Comparison of ENCODE assay signal across 13 cellular contexts in the genomic region with DNA sequence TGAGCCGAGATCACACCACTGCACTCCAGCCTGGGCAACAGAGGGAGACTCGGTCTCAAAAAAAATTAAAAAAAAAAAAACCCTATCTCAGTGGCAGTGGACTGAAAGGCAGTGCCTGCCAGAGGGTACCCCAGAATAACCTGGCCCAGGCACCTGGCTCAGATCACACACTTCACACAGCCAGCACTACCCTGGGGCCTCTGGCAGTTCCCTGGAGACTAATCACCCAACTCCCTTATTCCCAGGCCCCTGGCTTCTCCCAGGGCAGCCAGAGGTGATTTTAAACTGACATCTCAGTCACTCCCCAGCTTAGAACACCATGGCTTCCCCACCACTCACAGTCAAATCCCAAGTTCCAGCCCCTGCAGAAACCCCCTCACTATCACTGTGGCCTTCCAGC. TPM values are rescaled to one million over a fixed set of nuclear protein-coding genes. Genes with fewer than 3 reads are reported as not detected.
DNase-seq lines count a peak whose midpoint lies in the region; ATAC-seq, FAIRE-seq and TF ChIP-seq lines count a peak whose summit lies in the region.
"Had no signal": no experiment of that assay in that cellular context is flagged by ENCODE, and none has a peak within 500 bp of the region (broad histone marks: within the 10 kb centered on the region; RNA-seq: fewer than 3 reads in every experiment).

No MANE protein-coding gene starts in this region.

- no peak for DNase-seq in activated CD8-positive, alpha-beta memory T cell treated with anti-CD3 and anti-CD28 coated beads, Interleukin-2, amount 10 ng/mL, durations not matched to agents 7 days and 5 days
- no peak for DNase-seq in activated CD8-positive, alpha-beta memory T cell treated with anti-CD3 and anti-CD28 coated beads for 24 hours
- DNase-seq in NT2/D1 (ENCODE audit: low read depth, low spot score) (no peak), K562 (ENCODE audit: extremely low read depth in 1 of 4, low spot score in 3 of 4) (no peak), osteocyte (ENCODE audit: extremely low spot score, unreplicated experiment) (no peak), foreskin keratinocyte (no peak), NCI-H2196 treated with DMSO at 0.1 percent for 48 hours (lab: John Stamatoyannopoulos, UW; ENCODE audit: unreplicated experiment) (no peak), NCI-H69 (lab: John Stamatoyannopoulos, UW) (no peak)
- DNase-seq: activated gamma-delta T cell, colonic mucosa, islet precursor cell, PC-3, upper lobe of right lung had no signal

- no peak for TF ChIP-seq CTCF in K562 (IDR thresholded peaks at IDR 0.05 in 2 of 3, conservative IDR thresholded peaks at IDR 0.05 in 1 of 3; ENCODE audit: insufficient read depth in 2 of 3, low read depth in 1 of 3, low read length in 3 of 3)
- no peak for TF ChIP-seq CTCF in osteocyte (IDR thresholded peaks at IDR 0.05)
- TF ChIP-seq CTCF in foreskin keratinocyte (conservative IDR thresholded peaks at IDR 0.05) = no peak

- H3K36me3 ChIP-seq in NT2/D1 (ENCODE audit: insufficient read depth, insufficient read length, low read length) = peaks cover 17% of the 10 kb centered on the region
- peaks cover 31% of the 10 kb centered on the region; the same call in 2 of the 3 replicates for H3K36me3 ChIP-seq in K562 (ENCODE audit: control insufficient read depth, insufficient read depth, low read length)

- H3K4me3 ChIP-seq in NT2/D1 (ENCODE audit: insufficient read length, low read depth) = no peak overlapping the region
- H3K4me3 ChIP-seq in K562 = no peak overlapping the region
- H3K4me3 ChIP-seq: colonic mucosa had no signal

- TF ChIP-seq EP300 in K562 (IDR thresholded peaks at IDR 0.05; ENCODE audit: low read length) = no peak

- POLR2A ChIA-PET in K562 (lab: Yijun Ruan, JAX) = interaction anchor here (1.0 kb wide), 1 partner anchor 33 kb away, joined by 4 read pairs; no protein-coding TSS in a partner anchor

- no peak for ATAC-seq in activated CD8-positive, alpha-beta memory T cell treated with anti-CD3 and anti-CD28 coated beads, Interleukin-2, amount 10 ng/mL, durations not matched to agents 7 days and 5 days
- ATAC-seq in K562 = no peak
- no peak for ATAC-seq in foreskin keratinocyte
- ATAC-seq: PC-3, upper lobe of right lung had no signal

- H3K9ac ChIP-seq in NT2/D1 (ENCODE audit: insufficient read length, low read depth) (peak overlapping the region; percentile 64), K562 (ENCODE audit: insufficient read depth in 1 of 2, low read depth in 2 of 2, low read length in 2 of 2) (peak overlapping the region in 1 of 2 experiments; percentile 68; a peak in 1 of 4 replicates)

- TF ChIP-seq POLR2A in K562 (conservative IDR thresholded peaks at IDR 0.05) = no peak

- H3K4me3 Mint-ChIP-seq in activated CD8-positive, alpha-beta memory T cell treated with anti-CD3 and anti-CD28 coated beads, Interleukin-2, amount 10 ng/mL, durations not matched to agents 7 days and 5 days = peak overlapping the region; percentile 4
- no peak overlapping the region for H3K4me3 Mint-ChIP-seq in osteocyte (ENCODE audit: unreplicated experiment)

- intact Hi-C loops in K562 (cut with micrococcal nuclease) = no loop called here

- no peaks in the 10 kb centered on the region for H3K9me3 Mint-ChIP-seq in activated CD8-positive, alpha-beta memory T cell treated with anti-CD3 and anti-CD28 coated beads, Interleukin-2, amount 10 ng/mL, durations not matched to agents 7 days and 5 days (ENCODE audit: low read depth)
- H3K9me3 Mint-ChIP-seq in osteocyte (ENCODE audit: unreplicated experiment) = no peaks in the 10 kb centered on the region

- peaks cover 15% of the 10 kb centered on the region for H3K4me1 ChIP-seq in NT2/D1 (ENCODE audit: insufficient read depth, insufficient read length)
- peaks cover 8 to 79% of the 10 kb centered on the region in 2 experiments for H3K4me1 ChIP-seq in K562 (replicated peaks in 1 of 2; ENCODE audit: control insufficient read depth in 2 of 2, insufficient read depth in 2 of 2, low read length in 2 of 2)
- H3K4me1 ChIP-seq in foreskin keratinocyte = no peaks in the 10 kb centered on the region

- FAIRE-seq in K562 (lab: Jason Lieb, UNC) = no peak

- H2AFZ ChIP-seq in K562 (ENCODE audit: low read depth, low read length) = no peak overlapping the region

- no peak overlapping the region for H3K4me2 ChIP-seq in K562 (ENCODE audit: insufficient read depth, low read length)

- H3K79me2 ChIP-seq in K562 (ENCODE audit: control insufficient read depth, insufficient read depth, low read length) = peaks cover 51% of the 10 kb centered on the region

- H3K9me3 ChIP-seq in NT2/D1 (ENCODE audit: insufficient read depth, low read length) = no peaks in the 10 kb centered on the region
- no peaks in the 10 kb centered on the region for H3K9me3 ChIP-seq in K562 (replicated peaks; ENCODE audit: control insufficient read depth, insufficient read depth, low read depth, low read length)
- H3K9me3 ChIP-seq: colonic mucosa, upper lobe of right lung had no signal

- 67% methylated on average over 1 of the region's 2 CpGs for WGBS in K562 (ENCODE audit: insufficient coverage, low coverage, missing lambda C conversion rate)

- H3K27ac ChIP-seq in K562 (ENCODE audit: extremely low read depth, low read depth, low read length) (no peak overlapping the region), foreskin keratinocyte (no peak overlapping the region)
- H3K27ac ChIP-seq: colonic mucosa had no signal

- H3K27ac Mint-ChIP-seq in activated CD8-positive, alpha-beta memory T cell treated with anti-CD3 and anti-CD28 coated beads, Interleukin-2, amount 10 ng/mL, durations not matched to agents 7 days and 5 days = peak overlapping the region; percentile 69
- H3K27ac Mint-ChIP-seq in osteocyte (ENCODE audit: unreplicated experiment) = peak overlapping the region; percentile 31

- peaks cover 5% of the 10 kb centered on the region for H3K9me1 ChIP-seq in K562 (ENCODE audit: control insufficient read depth, insufficient read depth, low read length)

- H3K36me3 Mint-ChIP-seq in activated CD8-positive, alpha-beta memory T cell treated with anti-CD3 and anti-CD28 coated beads, Interleukin-2, amount 10 ng/mL, durations not matched to agents 7 days and 5 days = peaks cover 9% of the 10 kb centered on the region
- peaks cover 10% of the 10 kb centered on the region for H3K36me3 Mint-ChIP-seq in osteocyte (ENCODE audit: unreplicated experiment)

- no peaks in the 10 kb centered on the region for H4K20me1 ChIP-seq in K562 (replicated peaks; ENCODE audit: control insufficient read depth, insufficient read depth, low read length)

- H3K27me3 Mint-ChIP-seq in activated CD8-positive, alpha-beta memory T cell treated with anti-CD3 and anti-CD28 coated beads, Interleukin-2, amount 10 ng/mL, durations not matched to agents 7 days and 5 days = no peaks in the 10 kb centered on the region
- no peaks in the 10 kb centered on the region for H3K27me3 Mint-ChIP-seq in osteocyte (ENCODE audit: unreplicated experiment)

- CTCF ChIA-PET in activated CD8-positive, alpha-beta memory T cell treated with anti-CD3 and anti-CD28 coated beads, Interleukin-2, amount 10 ng/mL, durations not matched to agents 7 days and 5 days (lab: Charles Lee) = interaction anchor here (1.1 to 3.5 kb wide), 2 partner anchors 15 to 65 kb away, joined by 3 to 41 read pairs; no protein-coding TSS in a partner anchor
- CTCF ChIA-PET in K562 (lab: Yijun Ruan, JAX; ENCODE audit: low intra/inter-chr PET ratio) = no interaction called here

- in situ Hi-C loops in K562 (cut with MboI) = no loop called here

- H3K27me3 ChIP-seq in NT2/D1 (ENCODE audit: insufficient read depth, insufficient read length) = no peaks in the 10 kb centered on the region
- H3K27me3 ChIP-seq in K562 (ENCODE audit: control insufficient read depth in 2 of 2, insufficient read depth in 2 of 2, low read length in 2 of 2) = no peaks in the 10 kb centered on the region
- no peaks in the 10 kb centered on the region for H3K27me3 ChIP-seq in foreskin keratinocyte
- H3K27me3 ChIP-seq: colonic mucosa, upper lobe of right lung had no signal

- peaks cover 56% of the 10 kb centered on the region for H3K4me1 Mint-ChIP-seq in activated CD8-positive, alpha-beta memory T cell treated with anti-CD3 and anti-CD28 coated beads, Interleukin-2, amount 10 ng/mL, durations not matched to agents 7 days and 5 days
- peaks cover 27% of the 10 kb centered on the region for H3K4me1 Mint-ChIP-seq in osteocyte (ENCODE audit: unreplicated experiment)

- BruUV-seq in K562 (replicated peaks; lab: Mats Ljungman, UMichigan) = TSS peak; percentile 40

- TF ChIP-seq RAD21 in K562 (CRISPR knock-in tag; conservative IDR thresholded peaks at IDR 0.05 in 1 of 2, IDR thresholded peaks at IDR 0.05 in 1 of 2) = no peak

RNA-seq across cellular contexts. Expression of gene SLC27A5, which starts 3.5 kb away (rescaled TPM):
- total RNA-seq in activated CD8-positive, alpha-beta memory T cell treated with anti-CD3 and anti-CD28 coated beads, Interleukin-2, amount 10 ng/mL, durations not matched to agents 7 days and 5 days = 10 to 100 TPM; 22.9 to 23.6 TPM
- total RNA-seq in K562 (2011; cell fraction: chromatin; rRNA removed; ENCODE audit: low replicate concordance) = 36.1 and 123 TPM in 2 replicates
- total RNA-seq in K562 (2011; cell fraction: nucleolus; rRNA removed) = 97.2 and 108 TPM in 2 replicates
- 71.8 and 76.0 TPM in 2 replicates for total RNA-seq in K562 (2011; cell fraction: nucleoplasm; rRNA removed)
- 101 and 152 TPM in 2 replicates for total RNA-seq in K562 (2014; rRNA removed)
- total RNA-seq in K562 (2014; rRNA removed; fragmentation: Illumina TruSeq; extraction: Trizol) = 29.4 and 48.4 TPM in 2 replicates
- total RNA-seq in K562 (2015; rRNA removed; fragmentation: Illumina TruSeq; extraction: Trizol) = 42.2 and 45.2 TPM in 2 replicates
- 58.2 and 67.5 TPM in 2 replicates for total RNA-seq in K562 (2021)
- polyA plus RNA-seq in K562 (2011; rRNA removed) = 64.7 and 86.6 TPM in 2 replicates
- polyA plus RNA-seq in K562 (2011; cell fraction: cytosol; rRNA removed) = 140 and 167 TPM in 2 replicates
- polyA plus RNA-seq in K562 (2011; cell fraction: nucleus; rRNA removed) = 86.2 and 95.1 TPM in 2 replicates
- 59.7 and 101 TPM in 2 replicates for polyA plus RNA-seq in K562 (2012)
- polyA plus RNA-seq in K562 (2014; fragmentation: Illumina TruSeq; extraction: Trizol) = 56.9 and 85.4 TPM in 2 replicates
- polyA plus RNA-seq in K562 (2014; fragmentation: Nextera tagmentation; extraction: Ambion mirVana) = 100 to 1,000 TPM; 316 to 318 TPM
- polyA plus RNA-seq in K562 (2014; rRNA removed) = 89.7 and 116 TPM in 2 replicates
- 29.8 and 50.1 TPM in 2 replicates for polyA minus RNA-seq in K562 (2011; rRNA and poly(A)+ RNA removed)
- polyA minus RNA-seq in K562 (2011; cell fraction: cytosol; rRNA and poly(A)+ RNA removed) = 24.3 and 35.0 TPM in 2 replicates
- polyA minus RNA-seq in K562 (2011; cell fraction: nucleus; rRNA and poly(A)+ RNA removed) = 31.1 and 32.6 TPM in 2 replicates
- 7.5 and 8.8 TPM in 2 replicates for total RNA-seq in osteocyte
- 17.7 and 19.0 TPM in 2 replicates for total RNA-seq in foreskin keratinocyte
- polyA plus RNA-seq in foreskin keratinocyte = 24.0 and 28.0 TPM in 2 replicates

RNA-seq across cellular contexts. Expression of gene ZBTB45, which starts 4.4 kb away (rescaled TPM):
- 10 to 100 TPM; 15.1 to 16.9 TPM for total RNA-seq in activated CD8-positive, alpha-beta memory T cell treated with anti-CD3 and anti-CD28 coated beads, Interleukin-2, amount 10 ng/mL, durations not matched to agents 7 days and 5 days
- total RNA-seq in K562 (2011; cell fraction: chromatin; rRNA removed; ENCODE audit: low replicate concordance) = 5.0 and 18.1 TPM in 2 replicates
- 20.8 and 21.2 TPM in 2 replicates for total RNA-seq in K562 (2011; cell fraction: nucleolus; rRNA removed)
- 9.8 and 10.9 TPM in 2 replicates for total RNA-seq in K562 (2011; cell fraction: nucleoplasm; rRNA removed)
- 7.2 and 7.8 TPM in 2 replicates for total RNA-seq in K562 (2014; rRNA removed)
- 0.32 and 0.58 TPM in 2 replicates for total RNA-seq in K562 (2014; rRNA removed; fragmentation: Illumina TruSeq; extraction: Trizol)
- 2.2 and 2.7 TPM in 2 replicates for total RNA-seq in K562 (2015; rRNA removed; fragmentation: Illumina TruSeq; extraction: Trizol)
- 14.0 and 16.1 TPM in 2 replicates for total RNA-seq in K562 (2021)
- polyA plus RNA-seq in K562 (2011; rRNA removed) = 1.4 and 4.0 TPM in 2 replicates
- polyA plus RNA-seq in K562 (2011; cell fraction: cytosol; rRNA removed) = 3.6 and 10.4 TPM in 2 replicates
- 7.2 and 14.2 TPM in 2 replicates for polyA plus RNA-seq in K562 (2011; cell fraction: nucleus; rRNA removed)
- polyA plus RNA-seq in K562 (2012) = 11.7 TPM in 2 replicates
- polyA plus RNA-seq in K562 (2014; fragmentation: Illumina TruSeq; extraction: Trizol) = 1.8 and 4.7 TPM in 2 replicates
- under 1 TPM; 0.08 to 0.13 TPM for polyA plus RNA-seq in K562 (2014; fragmentation: Nextera tagmentation; extraction: Ambion mirVana)
- polyA plus RNA-seq in K562 (2014; rRNA removed) = 5.8 and 6.8 TPM in 2 replicates
- 1.9 and 2.0 TPM in 2 replicates for polyA minus RNA-seq in K562 (2011; rRNA and poly(A)+ RNA removed)
- 5.1 and 6.6 TPM in 2 replicates for polyA minus RNA-seq in K562 (2011; cell fraction: cytosol; rRNA and poly(A)+ RNA removed)
- 10.7 and 11.2 TPM in 2 replicates for polyA minus RNA-seq in K562 (2011; cell fraction: nucleus; rRNA and poly(A)+ RNA removed)
- 16.7 and 17.2 TPM in 2 replicates for total RNA-seq in osteocyte
- total RNA-seq in foreskin keratinocyte = 10.0 and 11.0 TPM in 2 replicates
- polyA plus RNA-seq in foreskin keratinocyte = 14.7 and 16.5 TPM in 2 replicates

RNA-seq across cellular contexts. Expression of gene TRIM28, which starts 28.6 kb away (rescaled TPM):
- 100 to 1,000 TPM; 488 to 571 TPM for total RNA-seq in activated CD8-positive, alpha-beta memory T cell treated with anti-CD3 and anti-CD28 coated beads, Interleukin-2, amount 10 ng/mL, durations not matched to agents 7 days and 5 days
- total RNA-seq in K562 (2011; cell fraction: chromatin; rRNA removed; ENCODE audit: low replicate concordance) = 526 and 1,695 TPM in 2 replicates
- total RNA-seq in K562 (2011; cell fraction: nucleolus; rRNA removed) = 1,048 and 1,300 TPM in 2 replicates
- 609 and 709 TPM in 2 replicates for total RNA-seq in K562 (2011; cell fraction: nucleoplasm; rRNA removed)
- total RNA-seq in K562 (2014; rRNA removed) (779 and 1,386 TPM in 2 replicates), K562 (2014; rRNA removed; fragmentation: Illumina TruSeq; extraction: Trizol) (358 and 467 TPM in 2 replicates), K562 (2015; rRNA removed; fragmentation: Illumina TruSeq; extraction: Trizol) (523 and 570 TPM in 2 replicates), K562 (2021) (752 and 797 TPM in 2 replicates), osteocyte (333 and 354 TPM in 2 replicates), foreskin keratinocyte (563 and 590 TPM in 2 replicates)
- polyA plus RNA-seq in K562 (2011; rRNA removed) (434 and 1,024 TPM in 2 replicates), K562 (2014; fragmentation: Illumina TruSeq; extraction: Trizol) (640 and 764 TPM in 2 replicates), K562 (2014; fragmentation: Nextera tagmentation; extraction: Ambion mirVana) (10 to 100 TPM; 12.1 to 29.3 TPM), K562 (2014; rRNA removed) (490 and 541 TPM in 2 replicates), foreskin keratinocyte (522 and 587 TPM in 2 replicates)
- polyA plus RNA-seq in K562 (2011; cell fraction: cytosol; rRNA removed) = 553 and 1,059 TPM in 2 replicates
- 1,513 and 2,015 TPM in 2 replicates for polyA plus RNA-seq in K562 (2011; cell fraction: nucleus; rRNA removed)
- 1,261 and 1,407 TPM in 2 replicates for polyA plus RNA-seq in K562 (2012)
- polyA minus RNA-seq in K562 (2011; rRNA and poly(A)+ RNA removed) = 826 and 1,247 TPM in 2 replicates
- 1,076 and 1,289 TPM in 2 replicates for polyA minus RNA-seq in K562 (2011; cell fraction: cytosol; rRNA and poly(A)+ RNA removed)
- polyA minus RNA-seq in K562 (2011; cell fraction: nucleus; rRNA and poly(A)+ RNA removed) = 406 and 505 TPM in 2 replicates

RNA-seq across cellular contexts. Expression of gene ZNF446, which starts 39.1 kb away (rescaled TPM):
- total RNA-seq in activated CD8-positive, alpha-beta memory T cell treated with anti-CD3 and anti-CD28 coated beads, Interleukin-2, amount 10 ng/mL, durations not matched to agents 7 days and 5 days = 1 to 10 TPM; 5.9 to 7.4 TPM
- total RNA-seq in K562 (2011; cell fraction: chromatin; rRNA removed; ENCODE audit: low replicate concordance) = 3.8 and 13.1 TPM in 2 replicates
- 12.1 and 13.7 TPM in 2 replicates for total RNA-seq in K562 (2011; cell fraction: nucleolus; rRNA removed)
- total RNA-seq in K562 (2011; cell fraction: nucleoplasm; rRNA removed) = 5.5 and 8.0 TPM in 2 replicates
- 4.2 and 4.8 TPM in 2 replicates for total RNA-seq in K562 (2014; rRNA removed)
- total RNA-seq in K562 (2014; rRNA removed; fragmentation: Illumina TruSeq; extraction: Trizol) = 0.64 and 0.95 TPM in 2 replicates
- total RNA-seq in K562 (2015; rRNA removed; fragmentation: Illumina TruSeq; extraction: Trizol) = 2.5 and 3.3 TPM in 2 replicates
- total RNA-seq in K562 (2021) = 3.5 and 4.3 TPM in 2 replicates
- 1.2 and 2.7 TPM in 2 replicates for polyA plus RNA-seq in K562 (2011; rRNA removed)
- polyA plus RNA-seq in K562 (2011; cell fraction: cytosol; rRNA removed) = 2.4 and 5.3 TPM in 2 replicates
- polyA plus RNA-seq in K562 (2011; cell fraction: nucleus; rRNA removed) = 6.9 and 8.9 TPM in 2 replicates
- 5.5 and 10.1 TPM in 2 replicates for polyA plus RNA-seq in K562 (2012)
- polyA plus RNA-seq in K562 (2014; fragmentation: Illumina TruSeq; extraction: Trizol) = 1.2 and 2.4 TPM in 2 replicates
- polyA plus RNA-seq in K562 (2014; fragmentation: Nextera tagmentation; extraction: Ambion mirVana) = under 1 TPM; 0.07 to 0.17 TPM
- polyA plus RNA-seq in K562 (2014; rRNA removed) = 2.6 and 3.9 TPM in 2 replicates
- 1.5 and 1.9 TPM in 2 replicates for polyA minus RNA-seq in K562 (2011; rRNA and poly(A)+ RNA removed)
- 1.4 and 2.4 TPM in 2 replicates for polyA minus RNA-seq in K562 (2011; cell fraction: cytosol; rRNA and poly(A)+ RNA removed)
- polyA minus RNA-seq in K562 (2011; cell fraction: nucleus; rRNA and poly(A)+ RNA removed) = 6.5 and 8.3 TPM in 2 replicates
- 15.5 and 15.9 TPM in 2 replicates for total RNA-seq in osteocyte
- 5.1 and 5.7 TPM in 2 replicates for total RNA-seq in foreskin keratinocyte
- 4.9 and 5.6 TPM in 2 replicates for polyA plus RNA-seq in foreskin keratinocyte

RNA-seq across cellular contexts. Expression of gene CHMP2A, which starts 39.6 kb away (rescaled TPM):
- total RNA-seq in activated CD8-positive, alpha-beta memory T cell treated with anti-CD3 and anti-CD28 coated beads, Interleukin-2, amount 10 ng/mL, durations not matched to agents 7 days and 5 days = 100 to 1,000 TPM in 1 of 2 experiments, 10 to 100 TPM in 1; 96.4 to 108 TPM
- 34.9 and 55.0 TPM in 2 replicates for total RNA-seq in K562 (2011; cell fraction: chromatin; rRNA removed; ENCODE audit: low replicate concordance)
- total RNA-seq in K562 (2011; cell fraction: nucleolus; rRNA removed) = 42.5 and 47.5 TPM in 2 replicates
- total RNA-seq in K562 (2011; cell fraction: nucleoplasm; rRNA removed) = 36.2 and 43.3 TPM in 2 replicates
- total RNA-seq in K562 (2014; rRNA removed) (127 and 142 TPM in 2 replicates), K562 (2014; rRNA removed; fragmentation: Illumina TruSeq; extraction: Trizol) (49.3 and 58.4 TPM in 2 replicates), K562 (2015; rRNA removed; fragmentation: Illumina TruSeq; extraction: Trizol) (86.9 and 87.2 TPM in 2 replicates), K562 (2021) (88.4 and 89.8 TPM in 2 replicates), osteocyte (130 and 132 TPM in 2 replicates), foreskin keratinocyte (99.9 and 110 TPM in 2 replicates)
- polyA plus RNA-seq in K562 (2011; rRNA removed) (81.7 and 86.7 TPM in 2 replicates), K562 (2014; fragmentation: Illumina TruSeq; extraction: Trizol) (110 and 112 TPM in 2 replicates), K562 (2014; fragmentation: Nextera tagmentation; extraction: Ambion mirVana) (10 to 100 TPM; 57.6 to 71.1 TPM), K562 (2014; rRNA removed) (154 and 159 TPM in 2 replicates), foreskin keratinocyte (172 and 179 TPM in 2 replicates)
- 111 and 116 TPM in 2 replicates for polyA plus RNA-seq in K562 (2011; cell fraction: cytosol; rRNA removed)
- polyA plus RNA-seq in K562 (2011; cell fraction: nucleus; rRNA removed) = 72.3 and 77.4 TPM in 2 replicates
- polyA plus RNA-seq in K562 (2012) = 122 and 150 TPM in 2 replicates
- polyA minus RNA-seq in K562 (2011; rRNA and poly(A)+ RNA removed) = 162 and 173 TPM in 2 replicates
- 59.5 and 70.2 TPM in 2 replicates for polyA minus RNA-seq in K562 (2011; cell fraction: cytosol; rRNA and poly(A)+ RNA removed)
- 15.3 and 24.0 TPM in 2 replicates for polyA minus RNA-seq in K562 (2011; cell fraction: nucleus; rRNA and poly(A)+ RNA removed)
